23 cellular contexts compared by ENCODE assay signal in the genomic region with DNA sequence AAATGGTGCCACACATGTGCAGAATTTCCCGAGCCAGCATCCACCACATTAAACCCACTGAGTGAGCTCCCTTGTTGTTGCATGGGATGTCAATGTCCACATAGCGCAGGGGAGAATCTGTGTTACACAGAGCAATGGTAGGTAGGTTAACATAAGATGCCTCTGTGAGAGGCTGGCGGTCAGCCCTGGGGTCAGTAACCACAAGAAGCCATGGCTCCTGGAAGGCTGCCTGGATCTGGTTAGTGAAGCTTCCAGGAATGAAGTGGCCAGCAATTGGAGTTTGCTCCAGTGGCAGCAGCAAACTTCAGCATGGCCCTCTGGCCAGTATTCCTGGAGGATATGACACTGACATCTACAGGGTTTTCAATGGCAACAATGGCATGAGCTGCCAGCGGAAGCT. TPM values are rescaled to one million over a fixed set of nuclear protein-coding genes. Genes with fewer than 3 reads are reported as not detected.
DNase-seq lines count a peak whose midpoint lies in the region; TF ChIP-seq lines count a peak whose summit lies in the region.
"Had no signal": no experiment of that assay in that cellular context is flagged by ENCODE, and none has a peak within 500 bp of the region (broad histone marks: within the 10 kb centered on the region; RNA-seq: fewer than 3 reads in every experiment).

No MANE protein-coding gene starts in this region.

- H3K4me3 ChIP-seq in AG10803 (ENCODE audit: low read length) (no peak overlapping the region), brain microvascular endothelial cell (ENCODE audit: low read depth, low read length) (no peak overlapping the region), fibroblast of the aortic adventitia (ENCODE audit: low read depth, low read length) (no peak overlapping the region)
- H3K4me3 ChIP-seq: BLaER1 treated with 17β-estradiol and CSF1 and Interleukin-3, amounts not matched to agents 10 nM and 100 nM; K562; PC-9 had no signal

- no peak overlapping the region for H3K27ac Mint-ChIP-seq in nephron progenitor cell
- H3K27ac Mint-ChIP-seq: CD4-positive, alpha-beta memory T cell had no signal

- H3K27me3 Mint-ChIP-seq in nephron progenitor cell (ENCODE audit: low read depth, poor library complexity) = no peaks in the 10 kb centered on the region

- H3K36me3 Mint-ChIP-seq in nephron progenitor cell (ENCODE audit: low read depth) = no peaks in the 10 kb centered on the region
- H3K36me3 Mint-ChIP-seq: CD4-positive, alpha-beta memory T cell had no signal

- H3K4me1 Mint-ChIP-seq in nephron progenitor cell = no peaks in the 10 kb centered on the region
- H3K4me1 Mint-ChIP-seq: CD4-positive, alpha-beta memory T cell had no signal

- H3K36me3 ChIP-seq in brain microvascular endothelial cell (replicated peaks) = no peaks in the 10 kb centered on the region
- H3K36me3 ChIP-seq: BLaER1 treated with 17β-estradiol and CSF1 and Interleukin-3, amounts not matched to agents 10 nM and 100 nM had no signal

- DNase-seq in AG10803 (ENCODE audit: low read depth) (peak; percentile 65), M059J (ENCODE audit: low read depth) (peak; percentile 2), brain microvascular endothelial cell (peak; percentile 14), fibroblast of the aortic adventitia (ENCODE audit: low read depth) (peak; percentile 21), GM13977 (ENCODE audit: low spot score) (no peak), foreskin melanocyte (no peak), NCI-H2081 treated with DMSO at 0.1 percent for 48 hours (lab: John Stamatoyannopoulos, UW) (no peak), nephron progenitor cell (no peak)
- DNase-seq: ACHN; CD4-positive, alpha-beta memory T cell; GDM1; NCI-H1092; NCI-H1436; NCI-H1930; NCI-H226; NCI-H510A treated with DMSO at 0.1 percent for 48 hours; NCI-H748 treated with DMSO at 0.1 percent for 48 hours; PC-9; SHP77 treated with DMSO at 0.1 percent for 48 hours had no signal

- TF ChIP-seq CTCF in AG10803 (conservative IDR thresholded peaks at IDR 0.05; ENCODE audit: low read length) (no peak), brain microvascular endothelial cell (IDR thresholded peaks at IDR 0.05; ENCODE audit: low read depth, low read length, missing control alignments) (no peak), fibroblast of the aortic adventitia (IDR thresholded peaks at IDR 0.05; ENCODE audit: insufficient read depth, low read length) (no peak), GM13977 (IDR thresholded peaks at IDR 0.05; ENCODE audit: extremely low read depth, insufficient read depth, missing control alignments) (no peak), nephron progenitor cell (IDR thresholded peaks at IDR 0.05) (no peak)

- H3K4me3 Mint-ChIP-seq in nephron progenitor cell = no peak overlapping the region
- H3K4me3 Mint-ChIP-seq: CD4-positive, alpha-beta memory T cell had no signal

- H3K27ac ChIP-seq in brain microvascular endothelial cell = no peak overlapping the region
- H3K27ac ChIP-seq: 22Rv1; BLaER1 treated with 17β-estradiol and CSF1 and Interleukin-3, amounts not matched to agents 10 nM and 100 nM; PC-9; RWPE1 had no signal

- in situ Hi-C loops in brain microvascular endothelial cell (cut with HindIII; ENCODE audit: low pct_ligation_motif_present, low sequenced_read_pairs) (no loop called here), GM13977 (cut with MboI; ENCODE audit: low pct_unique_long_range_greater_than_20kb, low sequenced_read_pairs, unreplicated experiment) (no loop called here)

- no peaks in the 10 kb centered on the region for H3K27me3 ChIP-seq in brain microvascular endothelial cell (replicated peaks)
- H3K27me3 ChIP-seq: BLaER1 treated with 17β-estradiol and CSF1 and Interleukin-3, amounts not matched to agents 10 nM and 100 nM had no signal

- H3K9me3 Mint-ChIP-seq in nephron progenitor cell = no peaks in the 10 kb centered on the region
- H3K9me3 Mint-ChIP-seq: CD4-positive, alpha-beta memory T cell had no signal

RNA-seq across cellular contexts. Expression of gene PCDH9, which starts 37.0 kb away (rescaled TPM):
- total RNA-seq in M059J (2014; rRNA removed; shearing (Covaris generic)) = 0.05 TPM in 1 of 2 replicates, not detected in the other
- total RNA-seq in fibroblast of the aortic adventitia (ENCODE audit: low replicate concordance) = 5.0 and 19.0 TPM in 2 replicates

Comparison
In these comparisons a context has a peak if more than half of its experiments do, and no peak if none do; other contexts are left out.
1. DNase-seq: peak in AG10803 (single experiment), M059J (single experiment), brain microvascular endothelial cell (single experiment) and fibroblast of the aortic adventitia (single experiment); none in GM13977 (single experiment), foreskin melanocyte (single experiment), NCI-H2081 treated with DMSO at 0.1 percent for 48 hours (single experiment) and nephron progenitor cell (single experiment).